7 cellular contexts compared by ENCODE assay signal in the genomic region with DNA sequence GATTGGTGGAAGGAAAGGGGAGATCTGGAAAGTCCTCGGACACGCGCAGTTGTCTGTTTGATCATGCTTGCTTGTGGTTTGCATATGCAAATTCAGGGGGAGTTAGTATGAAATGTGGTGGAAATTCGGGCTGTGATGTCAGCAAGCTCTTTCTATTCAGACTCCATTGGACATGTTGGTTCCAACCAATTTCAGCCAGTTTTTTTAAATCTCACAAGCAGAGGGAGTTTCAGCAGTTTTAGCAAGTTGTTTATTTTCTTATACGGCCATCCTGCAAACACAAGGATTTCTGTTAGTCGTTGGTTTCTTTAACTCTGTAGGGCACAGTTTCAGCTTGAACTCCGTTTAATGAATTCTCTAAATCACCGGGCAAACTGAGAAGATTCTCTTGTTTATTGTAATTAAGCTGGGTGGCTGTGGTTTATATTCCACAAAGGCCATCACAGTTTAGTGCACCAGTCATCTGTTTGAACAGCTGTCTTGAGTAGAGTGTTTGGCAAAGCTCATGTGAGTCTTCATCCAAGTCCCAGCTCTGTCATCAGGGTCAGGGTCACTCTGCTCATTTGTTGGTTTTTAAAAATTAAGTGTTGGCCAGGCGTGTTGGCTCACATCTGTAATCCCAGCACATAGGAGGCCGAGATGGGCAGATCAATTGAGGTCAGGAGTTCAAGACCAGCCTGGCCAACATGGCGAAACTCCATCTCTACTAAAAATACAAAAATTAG.
DNase-seq lines count a peak whose midpoint lies in the region; ATAC-seq and TF ChIP-seq lines count a peak whose summit lies in the region.
"Not testable (repeated sequence)": the region's sequence is repeated elsewhere in the genome, so short reads cannot be mapped to it uniquely, and the experiment has no call there.

No MANE protein-coding gene starts in this region.

- not testable (repeated sequence) for TF ChIP-seq CTCF in psoas muscle (IDR thresholded peaks at IDR 0.05)

- H3K27ac ChIP-seq in psoas muscle, result peak overlapping the region; percentile 54

- ATAC-seq in left lobe of liver (peak; percentile 95), psoas muscle (peak; percentile 71 to 84 (median 76))

- not testable (repeated sequence) for H3K9ac ChIP-seq in adipocyte (ENCODE audit: low read length)

- H3K4me3 ChIP-seq in adipocyte (ENCODE audit: low read length); psoas muscle: not testable (repeated sequence)

- peak; percentile 3 for DNase-seq in G401 (ENCODE audit: low spot score)
- DNase-seq in NCI-H1694 (lab: John Stamatoyannopoulos, UW), result peak; percentile 36
- peak; percentile 97 for DNase-seq in NCI-H69 (lab: John Stamatoyannopoulos, UW)
- peak; percentile 27 for DNase-seq in adipocyte (ENCODE audit: low read depth)
- DNase-seq in fibroblast of peridontal ligament (ENCODE audit: extremely low read depth), result peak; percentile 96
- DNase-seq in left lobe of liver (ENCODE audit: low spot score), result peak; percentile 67
- DNase-seq in psoas muscle, result not testable (repeated sequence)

- H3K9me3 ChIP-seq in adipocyte (ENCODE audit: control insufficient read depth, low read length); psoas muscle: not testable (repeated sequence)

- H3K4me1 ChIP-seq in adipocyte (ENCODE audit: control insufficient read depth, insufficient read depth, low read length), result not testable (repeated sequence)
- peaks cover 11% of the 10 kb centered on the region for H3K4me1 ChIP-seq in psoas muscle

- not testable (repeated sequence) for H3K36me3 ChIP-seq in adipocyte (ENCODE audit: control insufficient read depth, insufficient read depth, low read length, severe bottlenecking); psoas muscle (ENCODE audit: insufficient read depth in 1 of 2, low read depth in 1 of 2)

- in situ Hi-C loops in G401 (cut with HindIII; ENCODE audit: low sequenced_read_pairs), result not testable (repeated sequence)

- 27 to 44% (median 38%) methylated on average over 11 of the region's 11 CpGs for WGBS in psoas muscle, 3 donors

- intact Hi-C loops in psoas muscle (cut with DNase I), result not testable (repeated sequence)

- not testable (repeated sequence) for H3K27me3 ChIP-seq in adipocyte (replicated peaks; ENCODE audit: control insufficient read depth, insufficient read depth, low read length); psoas muscle (ENCODE audit: insufficient read depth in 3 of 3, low read length in 2 of 3)
